Comparison of ENCODE assay signal across 28 cellular contexts in the genomic region with DNA sequence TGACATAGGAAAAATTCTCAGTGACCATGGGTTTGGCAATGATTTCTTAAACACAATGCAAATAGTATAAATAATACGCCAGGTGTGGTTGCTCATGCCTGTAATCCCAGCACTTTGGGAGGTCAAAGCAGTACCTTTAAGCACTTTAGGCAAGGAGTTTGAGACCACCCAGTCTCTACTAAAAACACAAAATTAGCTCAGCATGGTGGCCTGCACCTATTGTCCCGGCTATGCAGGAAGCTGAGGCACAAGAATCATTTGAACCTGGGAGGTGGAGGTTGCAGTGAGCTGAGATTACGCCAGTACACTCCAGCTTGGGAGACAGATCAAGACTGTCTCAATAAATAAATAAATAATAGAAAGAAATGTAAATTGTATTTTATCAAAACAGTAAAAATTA.
"Had no signal": no experiment of that assay in that cellular context is flagged by ENCODE, and none has a peak within 500 bp of the region (broad histone marks: within the 10 kb centered on the region; RNA-seq: fewer than 3 reads in every experiment).

No MANE protein-coding gene starts in this region.

- H3K79me2 ChIP-seq: parathyroid adenoma had no signal

- H3K4me3 ChIP-seq: ovary, psoas muscle, right lobe of liver, sigmoid colon, stomach, thoracic aorta, thyroid gland, tibial nerve, upper lobe of left lung, vagina had no signal

- H3K4me3 Mint-ChIP-seq: naive thymus-derived CD8-positive, alpha-beta T cell; natural killer cell treated with Interleukin-12 subunit alpha and Interleukin-12 subunit beta and Interleukin-15 and Interleukin-18, amount 100 ng/mL, for 72 hours; nephron progenitor cell; neural crest cell; stimulated activated effector memory CD8-positive, alpha-beta T cell treated with anti-CD3 and anti-CD28 coated beads, Interleukin-12 subunit alpha, Interleukin-12 subunit beta, amount 100 ng/mL, for 72 hours; stimulated activated naive B cell treated with anti-CD40 and anti-IgM and Interleukin-4, amounts not matched to agents 10 μg/mL and 1 μg/mL and 100 μg/mL, for 72 hours; stimulated activated naive CD8-positive, alpha-beta T cell treated with anti-CD3 and anti-CD28 coated beads, Interleukin-15, Interleukin-2, amounts not matched to agents 100 ng/mL and 50 ng/mL, for 24 hours had no signal

- H3K9me3 Mint-ChIP-seq: nephron progenitor cell; neural crest cell; stimulated activated naive CD8-positive, alpha-beta T cell treated with anti-CD3 and anti-CD28 coated beads, Interleukin-15, Interleukin-2, amounts not matched to agents 100 ng/mL and 50 ng/mL, for 24 hours had no signal

- H3K27ac ChIP-seq: ovary, parathyroid adenoma, psoas muscle, right lobe of liver, sigmoid colon, stomach, thoracic aorta, thyroid gland, tibial nerve, upper lobe of left lung, vagina had no signal

- H3K4me1 Mint-ChIP-seq: naive thymus-derived CD8-positive, alpha-beta T cell; nephron progenitor cell; neural crest cell; stimulated activated effector memory CD8-positive, alpha-beta T cell treated with anti-CD3 and anti-CD28 coated beads, Interleukin-12 subunit alpha, Interleukin-12 subunit beta, amount 100 ng/mL, for 72 hours; stimulated activated naive B cell treated with anti-CD40 and anti-IgM and Interleukin-4, amounts not matched to agents 10 μg/mL and 1 μg/mL and 100 μg/mL, for 72 hours had no signal

- DNase-seq: naive thymus-derived CD8-positive, alpha-beta T cell; nephron progenitor cell; occipital lobe; ovary; psoas muscle; right cardiac atrium; right lobe of liver; sigmoid colon; small intestine; stimulated activated CD4-positive, alpha-beta T cell treated with anti-CD3 and anti-CD28 coated beads, Interleukin-15, amount 100 ng/mL, for 24 hours; stimulated activated CD4-positive, alpha-beta T cell treated with anti-CD3 and anti-CD28 coated beads, Interleukin-2, amount 100 ng/mL, for 24 hours; stimulated activated CD4-positive, alpha-beta T cell treated with anti-CD3 and anti-CD28 coated beads, Interleukin-2, amount 100 ng/mL, for 48 hours; stimulated activated CD4-positive, alpha-beta T cell treated with anti-CD3 and anti-CD28 coated beads, Interleukin-4, amount 100 ng/mL, for 24 hours; stimulated activated naive B cell treated with anti-CD40 and anti-IgM and Interleukin-4, amounts not matched to agents 10 μg/mL and 1 μg/mL and 100 μg/mL, for 72 hours; stimulated activated naive CD4-positive, alpha-beta T cell treated with Interleukin-2 at 50 U/mL for 16 hours; stomach; thyroid gland; trophoblast cell had no signal

- H3K27me3 ChIP-seq: ovary, right lobe of liver, sigmoid colon, stomach, thyroid gland, tibial nerve, upper lobe of left lung, vagina had no signal

- H3K27ac Mint-ChIP-seq: naive thymus-derived CD8-positive, alpha-beta T cell; natural killer cell treated with Interleukin-12 subunit alpha and Interleukin-12 subunit beta and Interleukin-15 and Interleukin-18, amount 100 ng/mL, for 72 hours; nephron progenitor cell; progenitor cell of endocrine pancreas; stimulated activated effector memory CD8-positive, alpha-beta T cell treated with anti-CD3 and anti-CD28 coated beads, Interleukin-12 subunit alpha, Interleukin-12 subunit beta, amount 100 ng/mL, for 72 hours; stimulated activated naive B cell treated with anti-CD40 and anti-IgM and Interleukin-4, amounts not matched to agents 10 μg/mL and 1 μg/mL and 100 μg/mL, for 72 hours; stimulated activated naive CD8-positive, alpha-beta T cell treated with anti-CD3 and anti-CD28 coated beads, Interleukin-15, Interleukin-2, amounts not matched to agents 100 ng/mL and 50 ng/mL, for 24 hours had no signal

- H3K27me3 Mint-ChIP-seq: naive thymus-derived CD8-positive, alpha-beta T cell; natural killer cell treated with Interleukin-12 subunit alpha and Interleukin-12 subunit beta and Interleukin-15 and Interleukin-18, amount 100 ng/mL, for 72 hours; progenitor cell of endocrine pancreas; stimulated activated naive B cell treated with anti-CD40 and anti-IgM and Interleukin-4, amounts not matched to agents 10 μg/mL and 1 μg/mL and 100 μg/mL, for 72 hours; stimulated activated naive CD8-positive, alpha-beta T cell treated with anti-CD3 and anti-CD28 coated beads, Interleukin-15, Interleukin-2, amounts not matched to agents 100 ng/mL and 50 ng/mL, for 24 hours had no signal

- H3K36me3 Mint-ChIP-seq: naive thymus-derived CD8-positive, alpha-beta T cell; natural killer cell treated with Interleukin-12 subunit alpha and Interleukin-12 subunit beta and Interleukin-15 and Interleukin-18, amount 100 ng/mL, for 72 hours; stimulated activated effector memory CD8-positive, alpha-beta T cell treated with anti-CD3 and anti-CD28 coated beads, Interleukin-12 subunit alpha, Interleukin-12 subunit beta, amount 100 ng/mL, for 72 hours; stimulated activated naive B cell treated with anti-CD40 and anti-IgM and Interleukin-4, amounts not matched to agents 10 μg/mL and 1 μg/mL and 100 μg/mL, for 72 hours had no signal

- H3K9ac ChIP-seq: parathyroid adenoma had no signal

- ATAC-seq: naive thymus-derived CD8-positive, alpha-beta T cell; natural killer cell treated with Interleukin-12 subunit alpha and Interleukin-12 subunit beta and Interleukin-15 and Interleukin-18, amount 100 ng/mL, for 72 hours; psoas muscle; right cardiac atrium; right lobe of liver; stimulated activated effector memory CD8-positive, alpha-beta T cell treated with anti-CD3 and anti-CD28 coated beads, Interleukin-12 subunit alpha, Interleukin-12 subunit beta, amount 100 ng/mL, for 72 hours; stimulated activated naive B cell treated with anti-CD40 and anti-IgM and Interleukin-4, amounts not matched to agents 10 μg/mL and 1 μg/mL and 100 μg/mL, for 72 hours had no signal

- H3K4me1 ChIP-seq: parathyroid adenoma, psoas muscle, right lobe of liver, sigmoid colon, stomach, thyroid gland, tibial nerve, upper lobe of left lung, vagina had no signal

- H3K9me3 ChIP-seq: ovary, psoas muscle, right lobe of liver, sigmoid colon, thoracic aorta, thyroid gland, tibial nerve, upper lobe of left lung, vagina had no signal

- H3K36me3 ChIP-seq: ovary, right lobe of liver, sigmoid colon, stomach, thoracic aorta, thyroid gland, tibial nerve, upper lobe of left lung, vagina had no signal

- H2AFZ ChIP-seq: parathyroid adenoma had no signal
